Comparison of ENCODE assay signal across 10 cellular contexts in genomic region chr19:35868823-35869326, GRCh38. TPM values are rescaled to one million over a fixed set of nuclear protein-coding genes. Genes with fewer than 3 reads are reported as not detected.
A peak's percentile ranks its signal among the peaks of the same experiment; 100 is the strongest.
DNase-seq lines count a peak whose midpoint lies in the region; ATAC-seq and TF ChIP-seq lines count a peak whose summit lies in the region.
"Had no signal": no experiment of that assay in that cellular context is flagged by ENCODE, and none has a peak within 500 bp of the region (broad histone marks: within the 10 kb centered on the region; RNA-seq: fewer than 3 reads in every experiment).

No MANE protein-coding gene starts in this region.

- H3K9me3 ChIP-seq in CD8-positive, alpha-beta memory T cell (ENCODE audit: low read length) = no peaks in the 10 kb centered on the region
- H3K9me3 ChIP-seq in OCI-LY3 (ENCODE audit: insufficient read depth, low read length) = no peaks in the 10 kb centered on the region
- no peaks in the 10 kb centered on the region for H3K9me3 ChIP-seq in endocrine pancreas (ENCODE audit: control insufficient read depth, low read length)

- peaks cover 12 to 23% (median 14%) of the 10 kb centered on the region in 3 donors for H3K4me1 Mint-ChIP-seq in CD8-positive, alpha-beta memory T cell
- H3K4me1 Mint-ChIP-seq in progenitor cell of endocrine pancreas (ENCODE audit: low read depth) = peaks cover 11% of the 10 kb centered on the region

- H3K9ac ChIP-seq in OCI-LY3 (ENCODE audit: low read length) = peak overlapping the region; percentile 32; the same call in 1 of the 2 replicates
- peak overlapping the region; percentile 84 for H3K9ac ChIP-seq in endocrine pancreas (ENCODE audit: control insufficient read depth, insufficient read depth, low read length)

- peak overlapping the region; percentile 34 for H3K4me3 ChIP-seq in CD8-positive, alpha-beta memory T cell (ENCODE audit: low read length)
- peak overlapping the region; percentile 79 for H3K4me3 ChIP-seq in OCI-LY3 (ENCODE audit: low read length)
- H3K4me3 ChIP-seq in endocrine pancreas (ENCODE audit: control insufficient read depth, insufficient read depth, low read length) = peak overlapping the region; percentile 8

- peaks cover 30 to 64% of the 10 kb centered on the region in 2 donors for H3K27me3 Mint-ChIP-seq in CD8-positive, alpha-beta memory T cell
- peaks cover 5% of the 10 kb centered on the region for H3K27me3 Mint-ChIP-seq in progenitor cell of endocrine pancreas

- H3K27ac Mint-ChIP-seq in CD8-positive, alpha-beta memory T cell = no peak overlapping the region
- H3K27ac Mint-ChIP-seq in progenitor cell of endocrine pancreas = peak overlapping the region; percentile 64

- ATAC-seq in GM18870 (IDR thresholded peaks at IDR 0.05; ENCODE audit: unreplicated experiment) (no peak), GM21367 (IDR thresholded peaks at IDR 0.05; ENCODE audit: unreplicated experiment) (no peak)

- peak overlapping the region; percentile 83 for H3K4me2 ChIP-seq in OCI-LY3 (ENCODE audit: low read length)

- no peak for DNase-seq in CD8-positive, alpha-beta memory T cell
- no peak for DNase-seq in progenitor cell of endocrine pancreas (ENCODE audit: low spot score, unreplicated experiment)
- DNase-seq in NCI-H82 (lab: John Stamatoyannopoulos, UW) = no peak
- DNase-seq in NCI-H1694 (lab: John Stamatoyannopoulos, UW) = no peak

- no peaks in the 10 kb centered on the region for H4K20me1 ChIP-seq in OCI-LY3 (ENCODE audit: insufficient read depth, low read length)

- H3K9me3 Mint-ChIP-seq in CD8-positive, alpha-beta memory T cell = no peaks in the 10 kb centered on the region
- H3K9me3 Mint-ChIP-seq in progenitor cell of endocrine pancreas (ENCODE audit: low read depth) = no peaks in the 10 kb centered on the region

- H3K4me1 ChIP-seq in CD8-positive, alpha-beta memory T cell (ENCODE audit: insufficient read depth, low read length) = peaks cover 18% of the 10 kb centered on the region
- H3K4me1 ChIP-seq in OCI-LY3 (ENCODE audit: low read length) (0 out of 2 replicates have a peak, but pooled peaks cover 2% of the 10 kb centered on the region), endocrine pancreas (ENCODE audit: control insufficient read depth, insufficient read depth, low read length) (no peaks in the 10 kb centered on the region)

- H3K27me3 ChIP-seq in CD8-positive, alpha-beta memory T cell (ENCODE audit: insufficient read depth, low read length, poor library complexity, severe bottlenecking) = peaks cover 30% of the 10 kb centered on the region
- H3K27me3 ChIP-seq in OCI-LY3 (ENCODE audit: low read depth, low read length) (no peaks in the 10 kb centered on the region), endocrine pancreas (ENCODE audit: control insufficient read depth, insufficient read depth, low read length) (no peaks in the 10 kb centered on the region)

- no peak for TF ChIP-seq CTCF in OCI-LY3 (IDR thresholded peaks at IDR 0.05; ENCODE audit: low read depth, low read length)
- no peak for TF ChIP-seq CTCF in progenitor cell of endocrine pancreas (IDR thresholded peaks at IDR 0.05; ENCODE audit: unreplicated experiment)

- H2AFZ ChIP-seq in OCI-LY3 (ENCODE audit: low read depth, low read length) = no peak overlapping the region

- H3K36me3 Mint-ChIP-seq in CD8-positive, alpha-beta memory T cell = no peaks in the 10 kb centered on the region
- H3K36me3 Mint-ChIP-seq in progenitor cell of endocrine pancreas (ENCODE audit: insufficient read depth) = peaks cover 20% of the 10 kb centered on the region

- H3K79me2 ChIP-seq in OCI-LY3 (ENCODE audit: low read length) = no peaks in the 10 kb centered on the region

- H3K4me3 Mint-ChIP-seq in CD8-positive, alpha-beta memory T cell = peak overlapping the region; percentile 45 to 67 (median 65)
- peak overlapping the region; percentile 75 for H3K4me3 Mint-ChIP-seq in progenitor cell of endocrine pancreas (ENCODE audit: low read depth)

- CTCF ChIA-PET in CD8-positive, alpha-beta memory T cell (lab: Charles Lee) = interaction anchor here (1.5 kb wide), 1 partner anchor 14 kb away, joined by 3 read pairs; no protein-coding TSS in a partner anchor

- H3K36me3 ChIP-seq in CD8-positive, alpha-beta memory T cell (ENCODE audit: insufficient read depth, low read length) = no peaks in the 10 kb centered on the region
- H3K36me3 ChIP-seq in OCI-LY3 (replicated peaks; ENCODE audit: low read depth, low read length) (no peaks in the 10 kb centered on the region), endocrine pancreas (ENCODE audit: control insufficient read depth, insufficient read depth, low read length) (no peaks in the 10 kb centered on the region)

- POLR2A ChIA-PET in CD8-positive, alpha-beta memory T cell (lab: Charles Lee) = no interaction called here

- no peak overlapping the region for H3K27ac ChIP-seq in CD8-positive, alpha-beta memory T cell (ENCODE audit: low read depth, low read length)
- H3K27ac ChIP-seq in OCI-LY3 (ENCODE audit: low read length) = no peak overlapping the region

RNA-seq across cellular contexts. Expression of gene APLP1, which starts 0.5 kb away (rescaled TPM):
- under 1 TPM; 0.85 to 0.86 TPM for total RNA-seq in CD8-positive, alpha-beta memory T cell
- polyA plus RNA-seq in CD8-positive, alpha-beta memory T cell = not detected
- 134 and 135 TPM in 2 replicates for total RNA-seq in progenitor cell of endocrine pancreas

RNA-seq across cellular contexts. Expression of gene KIRREL2, which starts 12.2 kb away (rescaled TPM):
- under 1 TPM; 0.62 to 0.83 TPM for total RNA-seq in CD8-positive, alpha-beta memory T cell
- not detected for polyA plus RNA-seq in CD8-positive, alpha-beta memory T cell
- 97.5 and 100.0 TPM in 2 replicates for total RNA-seq in progenitor cell of endocrine pancreas
- total RNA-seq: glomerular endothelial cell, RPMI7951 had no signal

RNA-seq across cellular contexts. Expression of gene NPHS1, which starts 16.6 kb away (rescaled TPM):
- total RNA-seq in CD8-positive, alpha-beta memory T cell = not detected
- polyA plus RNA-seq in CD8-positive, alpha-beta memory T cell = not detected
- total RNA-seq in progenitor cell of endocrine pancreas = 15.7 and 17.5 TPM in 2 replicates
- total RNA-seq: glomerular endothelial cell, RPMI7951 had no signal

RNA-seq across cellular contexts. Expression of gene NFKBID, which starts 31.5 kb away (rescaled TPM):
- total RNA-seq in CD8-positive, alpha-beta memory T cell = 10 to 100 TPM; 63.3 to 66.5 TPM
- 3.0 TPM for polyA plus RNA-seq in CD8-positive, alpha-beta memory T cell
- total RNA-seq in progenitor cell of endocrine pancreas = 11.4 and 13.9 TPM in 2 replicates

RNA-seq across cellular contexts. Expression of gene HCST, which starts 33.5 kb away (rescaled TPM):
- total RNA-seq in CD8-positive, alpha-beta memory T cell = 10 to 100 TPM; 53.4 to 60.1 TPM
- 1,883 TPM for polyA plus RNA-seq in CD8-positive, alpha-beta memory T cell
- total RNA-seq in progenitor cell of endocrine pancreas = 1.6 TPM in 1 of 2 replicates, not detected in the other
- total RNA-seq: glomerular endothelial cell had no signal

Comparison
In these comparisons a context has a peak if more than half of its experiments do, and no peak if none do; other contexts are left out.
1. H3K4me3 ChIP-seq: peak in every context shown above with its lines; median percentile 79 in OCI-LY3; 34 in CD8-positive, alpha-beta memory T cell; 8 in endocrine pancreas.
2. RNA of gene APLP1, which starts 0.5 kb away (total RNA-seq): 134 to 135 TPM in progenitor cell of endocrine pancreas; 0.85 to 0.86 TPM in CD8-positive, alpha-beta memory T cell; every median in the first group is over 10 times any median in the second.
3. RNA of gene KIRREL2, which starts 12.2 kb away (total RNA-seq): 97.5 to 100.0 TPM in progenitor cell of endocrine pancreas; 0.62 to 0.83 TPM in CD8-positive, alpha-beta memory T cell; every median in the first group is over 10 times any median in the second.
4. RNA of gene NPHS1, which starts 16.6 kb away (total RNA-seq): 15.7 to 17.5 TPM in progenitor cell of endocrine pancreas; not detected in CD8-positive, alpha-beta memory T cell; every median in the first group is over 10 times any median in the second.